ENCODE assay signal across 13 cellular contexts in the genomic region with DNA sequence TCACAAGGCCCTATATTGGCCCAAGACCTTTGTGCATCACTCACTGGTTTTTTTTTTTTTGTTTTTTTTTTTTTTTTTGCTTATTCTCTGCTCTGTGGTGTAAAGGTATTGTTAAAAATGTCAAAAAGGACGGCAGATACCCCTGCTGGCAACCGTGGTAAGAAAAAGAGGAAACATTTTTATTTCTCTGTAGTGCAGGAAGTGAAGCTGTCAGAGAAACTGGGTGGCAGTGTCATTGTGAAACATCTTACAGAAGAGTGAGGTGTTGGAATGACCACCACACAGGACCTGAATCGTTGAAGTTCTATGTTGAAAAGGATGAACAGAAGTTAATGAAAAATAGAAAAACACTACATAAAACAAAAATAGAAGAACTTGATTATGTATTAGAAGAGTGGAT.
DNase-seq lines count a peak whose midpoint lies in the region; ATAC-seq, FAIRE-seq and TF ChIP-seq lines count a peak whose summit lies in the region.
"Had no signal": no experiment of that assay in that cellular context is flagged by ENCODE, and none has a peak within 500 bp of the region (broad histone marks: within the 10 kb centered on the region; RNA-seq: fewer than 3 reads in every experiment).

No MANE protein-coding gene starts in this region.

- intact Hi-C loops in OCI-LY7 (cut with micrococcal nuclease; ENCODE audit: unreplicated experiment): no loop called here

- FAIRE-seq in D721Med (lab: Jason Lieb, UNC): no peak

- no peak overlapping the region for H2BK5ac ChIP-seq in trophoblast cell (ENCODE audit: low read depth, low read length, poor library complexity)

- H3K18ac ChIP-seq in trophoblast cell (ENCODE audit: low read length): no peak overlapping the region

- no CpG with 5 or more reads among the region's 3 CpGs for WGBS in trophoblast cell (ENCODE audit: extremely low coverage, insufficient coverage, insufficient read length)
- WGBS in suprapubic skin: 54% methylated on average over 3 of the region's 3 CpGs

- H3K27me3 Mint-ChIP-seq in activated CD8-positive, alpha-beta memory T cell treated with anti-CD3 and anti-CD28 coated beads, Interleukin-2, amount 10 ng/mL, durations not matched to agents 7 days and 5 days: no peaks in the 10 kb centered on the region
- H3K27me3 Mint-ChIP-seq: IgD-negative memory B cell had no signal

- no peaks in the 10 kb centered on the region for H3K36me3 Mint-ChIP-seq in activated CD8-positive, alpha-beta memory T cell treated with anti-CD3 and anti-CD28 coated beads, Interleukin-2, amount 10 ng/mL, durations not matched to agents 7 days and 5 days
- H3K36me3 Mint-ChIP-seq: IgD-negative memory B cell had no signal

- H4K20me1 ChIP-seq in OCI-LY7 (ENCODE audit: insufficient read depth, low read length): no peaks in the 10 kb centered on the region

- H3K27ac Mint-ChIP-seq in activated CD8-positive, alpha-beta memory T cell treated with anti-CD3 and anti-CD28 coated beads, Interleukin-2, amount 10 ng/mL, durations not matched to agents 7 days and 5 days: peak overlapping the region; percentile 1
- H3K27ac Mint-ChIP-seq: IgD-negative memory B cell had no signal

- H2AFZ ChIP-seq in trophoblast cell (ENCODE audit: insufficient read depth, low read length, poor library complexity) (no peak overlapping the region), OCI-LY7 (ENCODE audit: low read length) (no peak overlapping the region)

- H3K27me3 ChIP-seq in trophoblast cell (ENCODE audit: insufficient read depth, low read length) (no peaks in the 10 kb centered on the region), suprapubic skin (no peaks in the 10 kb centered on the region)

- TF ChIP-seq CTCF in suprapubic skin (IDR thresholded peaks at IDR 0.05): no peak
- no peak for TF ChIP-seq CTCF in D721Med (IDR thresholded peaks at IDR 0.05; ENCODE audit: insufficient read depth, missing control alignments)
- no peak for TF ChIP-seq CTCF in OCI-LY7 (conservative IDR thresholded peaks at IDR 0.05; ENCODE audit: low read length)

- H3K4me3 Mint-ChIP-seq in activated CD8-positive, alpha-beta memory T cell treated with anti-CD3 and anti-CD28 coated beads, Interleukin-2, amount 10 ng/mL, durations not matched to agents 7 days and 5 days: no peak overlapping the region
- H3K4me3 Mint-ChIP-seq: IgD-negative memory B cell had no signal

- H4K12ac ChIP-seq in trophoblast cell (ENCODE audit: low read depth, low read length): no peak overlapping the region

- H3K4me3 ChIP-seq in trophoblast cell (ENCODE audit: low read depth, low read length) (no peak overlapping the region), suprapubic skin (no peak overlapping the region), OCI-LY7 (ENCODE audit: low read depth, low read length, poor library complexity, severe bottlenecking) (no peak overlapping the region)

- H3K4me1 ChIP-seq in trophoblast cell (ENCODE audit: control insufficient read depth in 1 of 2, insufficient read depth in 2 of 2, low read length in 2 of 2): peaks cover 3 to 4% of the 10 kb centered on the region in 2 experiments
- peaks cover 11% of the 10 kb centered on the region for H3K4me1 ChIP-seq in suprapubic skin
- no peaks in the 10 kb centered on the region for H3K4me1 ChIP-seq in OCI-LY7 (ENCODE audit: insufficient read depth, low read length, poor library complexity, severe bottlenecking)

- no peak for DNase-seq in activated CD8-positive, alpha-beta memory T cell treated with anti-CD3 and anti-CD28 coated beads, Interleukin-2, amount 10 ng/mL, durations not matched to agents 7 days and 5 days
- DNase-seq in activated CD8-positive, alpha-beta memory T cell treated with anti-CD3 and anti-CD28 coated beads for 24 hours: no peak
- DNase-seq in trophoblast cell (no peak), suprapubic skin (ENCODE audit: low spot score in 2 of 2) (no peak), D721Med (ENCODE audit: insufficient read length, low spot score) (no peak), OCI-LY7 (ENCODE audit: low spot score) (no peak)
- DNase-seq: amniotic stem cell; NK-92 treated with Interleukin-12 subunit alpha and Interleukin-12 subunit beta, amount 100 ng/mL, for 24 hours had no signal

- H3K9me2 ChIP-seq in OCI-LY7 (ENCODE audit: insufficient read depth, low read length): no peaks in the 10 kb centered on the region

- H4K91ac ChIP-seq in trophoblast cell (ENCODE audit: low read depth, low read length): no peak overlapping the region

- POLR2A ChIA-PET in OCI-LY7 (lab: Charles Lee): interaction anchor here (0.7 kb wide), 1 partner anchor 59 kb away, joined by 4 read pairs; no protein-coding TSS in a partner anchor

- H3K4me2 ChIP-seq in trophoblast cell (ENCODE audit: low read length): no peak overlapping the region
- H3K4me2 ChIP-seq in OCI-LY7 (ENCODE audit: low read length): no peak overlapping the region

- H3K9ac ChIP-seq in trophoblast cell (ENCODE audit: low read length): no peak overlapping the region

- H3K79me2 ChIP-seq in trophoblast cell (ENCODE audit: control insufficient read depth, insufficient read depth, low read length, poor library complexity): no peaks in the 10 kb centered on the region
- H3K79me2 ChIP-seq in OCI-LY7 (ENCODE audit: insufficient read depth, low read depth, low read length): no peaks in the 10 kb centered on the region

- H3K79me1 ChIP-seq in trophoblast cell (ENCODE audit: low read length): no peaks in the 10 kb centered on the region

- H2BK12ac ChIP-seq in trophoblast cell (ENCODE audit: low read length): peak overlapping the region; percentile 18

- no peak overlapping the region for H2BK120ac ChIP-seq in trophoblast cell (ENCODE audit: insufficient read depth, low read length, poor library complexity)

- H3K4ac ChIP-seq in trophoblast cell (ENCODE audit: low read depth, low read length): no peak overlapping the region

- no peak overlapping the region for H4K8ac ChIP-seq in trophoblast cell (ENCODE audit: low read depth, low read length)

- no peak overlapping the region for H3K14ac ChIP-seq in trophoblast cell (ENCODE audit: low read length)

- TF ChIP-seq POLR2A in suprapubic skin (IDR thresholded peaks at IDR 0.05): no peak

- H3K23ac ChIP-seq in trophoblast cell (ENCODE audit: low read length): no peak overlapping the region

- H3K9me3 ChIP-seq in trophoblast cell (ENCODE audit: insufficient read depth, low read depth, low read length) (no peaks in the 10 kb centered on the region), suprapubic skin (no peaks in the 10 kb centered on the region), OCI-LY7 (ENCODE audit: low read length) (no peaks in the 10 kb centered on the region)

- H3K9me3 Mint-ChIP-seq in activated CD8-positive, alpha-beta memory T cell treated with anti-CD3 and anti-CD28 coated beads, Interleukin-2, amount 10 ng/mL, durations not matched to agents 7 days and 5 days (ENCODE audit: low read depth): no peaks in the 10 kb centered on the region
- H3K9me3 Mint-ChIP-seq: IgD-negative memory B cell had no signal

- H3K27ac ChIP-seq in trophoblast cell (ENCODE audit: low read depth, low read length) (no peak overlapping the region), suprapubic skin (no peak overlapping the region), OCI-LY7 (ENCODE audit: low read depth, low read length, poor library complexity, severe bottlenecking) (no peak overlapping the region)
- H3K27ac ChIP-seq: VCaP had no signal

- no peak overlapping the region for H2AK5ac ChIP-seq in trophoblast cell (ENCODE audit: low read length)

- peak; percentile 76 for ATAC-seq in activated CD8-positive, alpha-beta memory T cell treated with anti-CD3 and anti-CD28 coated beads, Interleukin-2, amount 10 ng/mL, durations not matched to agents 7 days and 5 days
- ATAC-seq in HG02623 (IDR thresholded peaks at IDR 0.05; ENCODE audit: unreplicated experiment) (peak; percentile 90), HG03571 (IDR thresholded peaks at IDR 0.05; ENCODE audit: unreplicated experiment) (peak; percentile 83)
- ATAC-seq: esophagus mucosa had no signal

- no peak for TF ChIP-seq EP300 in suprapubic skin (IDR thresholded peaks at IDR 0.05)

- CTCF ChIA-PET in activated CD8-positive, alpha-beta memory T cell treated with anti-CD3 and anti-CD28 coated beads, Interleukin-2, amount 10 ng/mL, durations not matched to agents 7 days and 5 days (lab: Charles Lee): interaction anchor here (0.7 kb wide), 1 partner anchor 253 kb away, joined by 4 read pairs; no protein-coding TSS in a partner anchor
- CTCF ChIA-PET in OCI-LY7 (lab: Charles Lee; ENCODE audit: unreplicated experiment): no interaction called here

- peaks cover 12% of the 10 kb centered on the region for H3K4me1 Mint-ChIP-seq in activated CD8-positive, alpha-beta memory T cell treated with anti-CD3 and anti-CD28 coated beads, Interleukin-2, amount 10 ng/mL, durations not matched to agents 7 days and 5 days

- BruUV-seq in OCI-LY7 (replicated peaks; lab: Mats Ljungman, UMichigan): no TSS peak

- H3K36me3 ChIP-seq in trophoblast cell (ENCODE audit: control insufficient read depth in 1 of 2, insufficient read depth in 2 of 2, low read length in 2 of 2): no peaks in the 10 kb centered on the region
- H3K36me3 ChIP-seq in suprapubic skin: no peaks in the 10 kb centered on the region
- H3K36me3 ChIP-seq in OCI-LY7 (ENCODE audit: insufficient read depth, low read length): no peaks in the 10 kb centered on the region
